9 cellular contexts compared by ENCODE assay signal in genomic region chr20:51563141-51563596, GRCh38. TPM values are rescaled to one million over a fixed set of nuclear protein-coding genes. Genes with fewer than 3 reads are reported as not detected.
DNase-seq lines count a peak whose midpoint lies in the region; ATAC-seq and TF ChIP-seq lines count a peak whose summit lies in the region.
"Had no signal": no experiment of that assay in that cellular context is flagged by ENCODE, and none has a peak within 500 bp of the region (broad histone marks: within the 10 kb centered on the region; RNA-seq: fewer than 3 reads in every experiment).

No MANE protein-coding gene starts in this region.

- H3K36me3 ChIP-seq in Panc1 (ENCODE audit: control insufficient read depth, insufficient read depth, low read length) (no peaks in the 10 kb centered on the region), esophagus squamous epithelium (no peaks in the 10 kb centered on the region)

- no peak for TF ChIP-seq POLR2A in esophagus squamous epithelium (IDR thresholded peaks at IDR 0.05)

- H3K27me3 ChIP-seq in Panc1 (ENCODE audit: control insufficient read depth, insufficient read depth, low read length) (no peaks in the 10 kb centered on the region), esophagus squamous epithelium (peaks cover 4 to 71% (median 7%) of the 10 kb centered on the region in 4 donors)

- in situ Hi-C loops in Panc1 (cut with HindIII; ENCODE audit: low pct_unique_long_range_greater_than_20kb, low sequenced_read_pairs), result no loop called here

- H3K36me3 Mint-ChIP-seq in natural killer cell treated with Interleukin-12 subunit alpha and Interleukin-12 subunit beta and Interleukin-15 and Interleukin-18, amount 100 ng/mL, for 72 hours, result no peaks in the 10 kb centered on the region

- H3K4me3 ChIP-seq in AG04449 (ENCODE audit: low read depth, low read length) (peak overlapping the region; percentile 69), Panc1 (ENCODE audit: low read depth in 2 of 2, low read length in 2 of 2) (peak overlapping the region; percentile 53 to 92), esophagus squamous epithelium (peak overlapping the region; percentile 24 to 64 (median 46))

- H3K9me3 ChIP-seq in Panc1 (ENCODE audit: control insufficient read depth, insufficient read depth, low read depth, low read length), result no peaks in the 10 kb centered on the region
- no peaks in the 10 kb centered on the region for H3K9me3 ChIP-seq in esophagus squamous epithelium

- no peak for DNase-seq in AG04449 (ENCODE audit: low read depth, low spot score)
- no peak for DNase-seq in Panc1 (ENCODE audit: low read depth, low spot score)
- no peak for DNase-seq in esophagus squamous epithelium (lab: John Stamatoyannopoulos, UW)
- no peak for DNase-seq in natural killer cell treated with Interleukin-12 subunit alpha and Interleukin-12 subunit beta and Interleukin-15 and Interleukin-18, amount 100 ng/mL, for 72 hours (ENCODE audit: low spot score)
- no peak for DNase-seq in SIG-M5 treated with dmso at 0.1 percent for 504 hours (lab: John Stamatoyannopoulos, UW; ENCODE audit: unreplicated experiment)
- DNase-seq in mucosa of gallbladder (ENCODE audit: low spot score), result no peak
- DNase-seq in T1000 (lab: John Stamatoyannopoulos, UW), result no peak
- DNase-seq in mesenteric fat pad (ENCODE audit: low spot score), result no peak
- DNase-seq: activated gamma-delta T cell had no signal

- no TSS peak for BruUV-seq in Panc1 (replicated peaks; lab: Mats Ljungman, UMichigan)

- peak overlapping the region; percentile 93 for H3K27ac ChIP-seq in Panc1 (ENCODE audit: low read length)
- H3K27ac ChIP-seq in esophagus squamous epithelium, result peak overlapping the region; percentile 75 to 89 (median 84)

- TF ChIP-seq CTCF in AG04449 (IDR thresholded peaks at IDR 0.05; ENCODE audit: insufficient read depth, low read length, missing control alignments) (no peak), Panc1 (IDR thresholded peaks at IDR 0.05) (no peak), esophagus squamous epithelium (IDR thresholded peaks at IDR 0.05) (no peak)

- intact Hi-C loops in Panc1 (cut with micrococcal nuclease; ENCODE audit: unreplicated experiment) (loop anchor here (10.0 kb wide), 1 partner anchor 108 kb away; no protein-coding TSS in a partner anchor), esophagus squamous epithelium (cut with DNase I) (no loop called here)

- peaks cover 18 to 26% of the 10 kb centered on the region in 2 donors for H3K4me1 Mint-ChIP-seq in natural killer cell treated with Interleukin-12 subunit alpha and Interleukin-12 subunit beta and Interleukin-15 and Interleukin-18, amount 100 ng/mL, for 72 hours (ENCODE audit: low read depth in 2 of 2)

- WGBS in esophagus squamous epithelium, 2 donors, result 3 to 7% methylated on average over 3 to 4 of the region's 10 CpGs

- no peaks in the 10 kb centered on the region for H3K9me3 Mint-ChIP-seq in natural killer cell treated with Interleukin-12 subunit alpha and Interleukin-12 subunit beta and Interleukin-15 and Interleukin-18, amount 100 ng/mL, for 72 hours

- peak overlapping the region; percentile 61 for H3K4me3 Mint-ChIP-seq in natural killer cell treated with Interleukin-12 subunit alpha and Interleukin-12 subunit beta and Interleukin-15 and Interleukin-18, amount 100 ng/mL, for 72 hours

- CTCF ChIA-PET in AG04449 (lab: Yijun Ruan, JAX) (interaction anchor here (0.7 to 1.7 kb wide), 8 partner anchors 11 to 256 kb away, joined by 3 to 7 read pairs (median 3); no protein-coding TSS in a partner anchor), Panc1 (lab: Charles Lee) (interaction anchor here (0.6 to 1.2 kb wide), 3 partner anchors 9 to 177 kb away, joined by 4 to 5 read pairs (median 4); no protein-coding TSS in a partner anchor)

- H3K4me1 ChIP-seq in Panc1 (ENCODE audit: control insufficient read depth, insufficient read depth, low read length), result peaks cover 36% of the 10 kb centered on the region
- H3K4me1 ChIP-seq in esophagus squamous epithelium, result peaks cover 18 to 52% (median 27%) of the 10 kb centered on the region in 3 donors

- peak; percentile 30 for ATAC-seq in Panc1
- no peak for ATAC-seq in natural killer cell treated with Interleukin-12 subunit alpha and Interleukin-12 subunit beta and Interleukin-15 and Interleukin-18, amount 100 ng/mL, for 72 hours

- no peak overlapping the region for H3K27ac Mint-ChIP-seq in natural killer cell treated with Interleukin-12 subunit alpha and Interleukin-12 subunit beta and Interleukin-15 and Interleukin-18, amount 100 ng/mL, for 72 hours

- H3K27me3 Mint-ChIP-seq in natural killer cell treated with Interleukin-12 subunit alpha and Interleukin-12 subunit beta and Interleukin-15 and Interleukin-18, amount 100 ng/mL, for 72 hours, result peaks cover 33 to 34% of the 10 kb centered on the region in 2 donors

- POLR2A ChIA-PET in AG04449 (lab: Yijun Ruan, JAX) (interaction anchor here (1.7 kb wide), 1 partner anchor 10 kb away, joined by 5 read pairs; no protein-coding TSS in a partner anchor), Panc1 (lab: Charles Lee) (interaction anchor here (0.5 to 1.0 kb wide), 4 partner anchors 22 to 565 kb away, joined by 4 to 13 read pairs (median 5); no protein-coding TSS in a partner anchor)

RNA-seq across cellular contexts. Expression of gene NFATC2, which starts 20.6 kb away (rescaled TPM):
- total RNA-seq in Panc1 (2021; ENCODE audit: unreplicated experiment), result 10.6 TPM
- polyA plus RNA-seq in Panc1 (2012; ENCODE audit: insufficient read length), result 11.6 TPM
- 1 to 10 TPM in 3 of 4 donors, under 1 TPM in 1; 0.83 to 6.7 (median 1.4) TPM for total RNA-seq in esophagus squamous epithelium
- 10 to 100 TPM; 83.3 to 97.1 TPM for total RNA-seq in natural killer cell treated with Interleukin-12 subunit alpha and Interleukin-12 subunit beta and Interleukin-15 and Interleukin-18, amount 100 ng/mL, for 72 hours
- 11.4 TPM for total RNA-seq in mucosa of gallbladder
- total RNA-seq in mesenteric fat pad, result 9.3 TPM
